Comparison of ENCODE assay signal across 8 cellular contexts in the genomic region with DNA sequence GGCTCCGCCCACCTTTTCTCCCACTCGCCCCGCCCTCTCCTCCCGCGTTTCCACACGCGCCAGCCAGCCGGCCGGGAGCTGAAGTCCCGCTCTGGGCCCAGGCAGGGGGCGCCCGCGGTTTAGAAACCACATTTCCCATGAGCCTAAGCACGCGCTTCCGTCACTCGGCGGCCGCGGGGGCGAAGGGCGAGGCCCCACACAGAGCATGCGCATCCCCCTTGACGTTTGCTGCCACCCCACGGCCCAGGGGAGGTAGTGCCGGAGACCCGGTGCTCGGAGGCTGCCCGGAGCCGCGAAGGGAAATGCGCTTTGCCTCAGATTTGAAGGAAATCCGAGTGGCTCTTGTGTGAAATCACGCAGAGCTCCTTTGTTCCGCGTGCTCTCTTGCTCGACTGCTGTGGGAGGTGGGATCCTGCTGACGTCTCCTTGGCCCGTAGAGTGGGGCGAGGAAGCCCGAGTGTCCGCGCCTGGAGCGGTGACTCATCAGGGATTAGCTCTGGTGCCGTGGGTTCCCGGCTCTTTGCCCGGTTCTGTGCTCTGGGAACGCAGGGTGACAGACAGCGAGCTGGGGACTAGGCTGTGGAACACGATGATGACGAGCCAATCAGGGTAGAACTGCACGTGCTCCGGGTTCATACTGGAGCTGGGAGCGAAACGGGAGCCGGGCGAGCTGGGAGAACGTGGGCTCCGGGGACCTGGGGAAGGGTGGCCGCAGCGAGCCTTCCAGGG. TPM values are rescaled to one million over a fixed set of nuclear protein-coding genes. Genes with fewer than 3 reads are reported as not detected.
DNase-seq lines count a peak whose midpoint lies in the region; ATAC-seq and TF ChIP-seq lines count a peak whose summit lies in the region.

No MANE protein-coding gene starts in this region.

- intact Hi-C loops in colonic mucosa (cut with DNase I) (no loop called here), left colon (cut with DNase I, micrococcal nuclease) (no loop called here)

- ATAC-seq in HG03442 (IDR thresholded peaks at IDR 0.05; ENCODE audit: unreplicated experiment): peak; percentile 79
- peak; percentile 82 for ATAC-seq in left colon

- no peaks in the 10 kb centered on the region for H3K9me3 ChIP-seq in colonic mucosa

- H3K27me3 ChIP-seq in BJ (ENCODE audit: control insufficient read depth, insufficient read depth, low read length): no peaks in the 10 kb centered on the region
- no peaks in the 10 kb centered on the region for H3K27me3 ChIP-seq in colonic mucosa

- H3K4me3 ChIP-seq in BJ (ENCODE audit: low read depth, low read length): peak overlapping the region; percentile 87
- H3K4me3 ChIP-seq in colonic mucosa: peak overlapping the region; percentile 85

- H3K9ac ChIP-seq in colonic mucosa (ENCODE audit: low read depth in 2 of 2, low read length in 2 of 2): peak overlapping the region; percentile 91 to 93

- POLR2A ChIA-PET in BJ (lab: Charles Lee): interaction anchor here (0.6 to 1.4 kb wide), 3 partner anchors 129 to 308 kb away, joined by 3 to 4 read pairs (median 3); no protein-coding TSS in a partner anchor

- peak overlapping the region; percentile 96 for H3K27ac ChIP-seq in colonic mucosa

- TF ChIP-seq CTCF in BJ (IDR thresholded peaks at IDR 0.05; ENCODE audit: insufficient read depth, low read depth, low read length): peak; percentile 92
- peak; percentile 86 for TF ChIP-seq CTCF in colonic mucosa (IDR thresholded peaks at IDR 0.05)

- CTCF ChIA-PET in BJ (lab: Yijun Ruan, JAX): interaction anchor here (0.6 to 3.6 kb wide), 27 partner anchors 10 to 467 kb away, joined by 3 to 25 read pairs (median 4); a partner anchor contains a TSS

- H3K36me3 ChIP-seq in BJ (ENCODE audit: control insufficient read depth, insufficient read depth, low read length) (no peaks in the 10 kb centered on the region), colonic mucosa (no peaks in the 10 kb centered on the region)

- DNase-seq in BJ (ENCODE audit: low read depth) (peak; percentile 92), GM19238 (ENCODE audit: insufficient read length, low spot score) (peak; percentile 86), NCI-H510A treated with DMSO at 0.1 percent for 48 hours (lab: John Stamatoyannopoulos, UW) (peak; percentile 90), colonic mucosa (peak; percentile 99), left colon (peak; percentile 99 to 100)
- peak; percentile 97 to 99 for DNase-seq in activated CD4-positive, alpha-beta T cell treated with anti-CD3 and anti-CD28 coated beads for 4 hours
- peak; percentile 99 for DNase-seq in stimulated activated CD4-positive, alpha-beta T cell treated with anti-CD3 and anti-CD28 coated beads, Interleukin-1b, Interleukin-23, amount 100 ng/mL, for 48 hours

- peaks cover 3% of the 10 kb centered on the region for H3K4me1 ChIP-seq in colonic mucosa

RNA-seq across cellular contexts. Expression of a gene that starts 0.4 kb away (rescaled TPM):
- polyA plus RNA-seq in BJ (2011; rRNA removed): 17.4 and 25.9 TPM in 2 replicates
- polyA minus RNA-seq in BJ (2011; rRNA and poly(A)+ RNA removed): 23.6 and 27.3 TPM in 2 replicates
- total RNA-seq in colonic mucosa: 10 to 100 TPM; 17.7 to 24.9 TPM
- 10 to 100 TPM; 18.6 to 18.7 TPM for total RNA-seq in left colon

Comparison
In these comparisons a context has a peak if more than half of its experiments do, and no peak if none do; other contexts are left out.
1. Peak in every context shown above with its lines: DNase-seq, ATAC-seq, H3K4me3 ChIP-seq and H3K27ac ChIP-seq.